8 cellular contexts compared by ENCODE assay signal in the genomic region with DNA sequence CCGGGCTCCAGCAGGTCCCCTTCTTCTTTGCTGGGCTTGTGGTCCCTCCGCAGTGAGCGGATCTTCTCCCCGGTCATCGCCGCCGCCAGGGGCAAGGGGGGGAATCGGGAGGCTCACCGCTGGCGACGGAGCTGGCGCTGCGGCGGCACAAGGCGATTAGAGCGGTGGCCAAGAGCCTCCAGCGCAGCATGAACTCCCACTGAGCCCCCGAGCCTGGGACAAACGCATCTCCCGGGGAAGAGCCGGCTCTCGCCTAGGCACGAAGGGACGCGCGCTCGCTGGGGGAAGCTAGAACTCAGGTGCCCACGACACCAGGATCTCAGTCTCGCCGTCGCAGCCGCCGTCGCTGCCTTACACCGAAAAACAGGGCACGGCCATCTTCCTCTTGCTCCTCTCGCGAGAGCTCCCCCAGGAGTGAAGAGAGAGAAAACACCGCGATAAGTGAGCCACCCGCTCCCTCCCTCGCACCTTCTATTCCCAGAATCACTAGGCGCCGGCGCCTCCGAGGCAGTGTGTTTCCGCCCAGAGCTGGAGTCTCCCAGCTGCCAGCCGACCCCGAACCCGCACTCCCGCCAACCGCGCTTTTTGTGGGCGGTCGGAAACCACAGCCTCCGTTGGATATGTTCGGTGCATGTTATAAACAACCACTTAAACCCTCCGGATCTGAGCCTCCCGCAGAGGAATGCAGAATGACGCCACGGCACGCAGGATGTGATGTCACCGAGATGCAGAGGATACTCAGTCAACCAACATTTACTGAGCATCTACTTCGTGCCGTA. TPM values are rescaled to one million over a fixed set of nuclear protein-coding genes. Genes with fewer than 3 reads are reported as not detected.
DNase-seq lines count a peak whose midpoint lies in the region; TF ChIP-seq lines count a peak whose summit lies in the region.

A gene with protein sequence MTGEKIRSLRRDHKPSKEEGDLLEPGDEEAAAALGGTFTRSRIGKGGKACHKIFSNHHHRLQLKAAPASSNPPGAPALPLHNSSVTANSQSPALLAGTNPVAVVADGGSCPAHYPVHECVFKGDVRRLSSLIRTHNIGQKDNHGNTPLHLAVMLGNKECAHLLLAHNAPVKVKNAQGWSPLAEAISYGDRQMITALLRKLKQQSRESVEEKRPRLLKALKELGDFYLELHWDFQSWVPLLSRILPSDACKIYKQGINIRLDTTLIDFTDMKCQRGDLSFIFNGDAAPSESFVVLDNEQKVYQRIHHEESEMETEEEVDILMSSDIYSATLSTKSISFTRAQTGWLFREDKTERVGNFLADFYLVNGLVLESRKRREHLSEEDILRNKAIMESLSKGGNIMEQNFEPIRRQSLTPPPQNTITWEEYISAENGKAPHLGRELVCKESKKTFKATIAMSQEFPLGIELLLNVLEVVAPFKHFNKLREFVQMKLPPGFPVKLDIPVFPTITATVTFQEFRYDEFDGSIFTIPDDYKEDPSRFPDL (minus strand): TSS at position 391 of the 779 bp plus-strand sequence. CDS start 314 bp downstream, at position 77.

- peak within 1 kb of the TSS; percentile 81 for H3K27ac ChIP-seq in SK-N-MC
- H3K27ac ChIP-seq in suprapubic skin: peak within 1 kb of the TSS; percentile 93

- TF ChIP-seq CTCF in HFFc6 (IDR thresholded peaks at IDR 0.05) (peak; percentile 32; the same call in 1 of the 2 replicates), NB4 (IDR thresholded peaks at IDR 0.05; ENCODE audit: low read depth, low read length) (no peak), suprapubic skin (IDR thresholded peaks at IDR 0.05) (no peak)

- H3K27ac Mint-ChIP-seq in HFFc6: peak within 1 kb of the TSS; percentile 94

- H3K4me1 ChIP-seq in suprapubic skin: peaks cover 46% of the 10 kb centered on the region

- H3K4me3 Mint-ChIP-seq in HFFc6: peak within 1 kb of the TSS; percentile 95

- peaks cover 9% of the 10 kb centered on the region for H3K9me3 Mint-ChIP-seq in HFFc6

- peak; percentile 95 for DNase-seq in GM04504 (ENCODE audit: low read depth)
- DNase-seq in HFFc6: peak; percentile 93
- peak; percentile 95 for DNase-seq in NB4 (ENCODE audit: low read depth)
- peak; percentile 81 for DNase-seq in SK-N-MC (ENCODE audit: low read depth, low spot score)
- peak; percentile 90 for DNase-seq in activated naive CD4-positive, alpha-beta T cell treated with anti-CD3 and anti-CD28 coated beads, Interleukin-2, amount 50 U/mL, for 16 hours
- DNase-seq in globus pallidus (ENCODE audit: low spot score): peak; percentile 92
- peak; percentile 53 to 95 (median 86) for DNase-seq in nucleus accumbens (lab: John Stamatoyannopoulos, UW)
- peak; percentile 95 to 96 for DNase-seq in suprapubic skin (ENCODE audit: low spot score in 2 of 2)

- TF ChIP-seq EP300 in suprapubic skin (IDR thresholded peaks at IDR 0.05): no peak

- H3K9ac ChIP-seq in SK-N-MC (ENCODE audit: insufficient read length): peak within 1 kb of the TSS; percentile 93

- peak; percentile 90 for TF ChIP-seq POLR2A in NB4 (IDR thresholded peaks at IDR 0.05; ENCODE audit: extremely low read depth, insufficient read length)
- peak in 1 of 2 donors; percentile 78 for TF ChIP-seq POLR2A in suprapubic skin (IDR thresholded peaks at IDR 0.05)

- no peaks in the 10 kb centered on the region for H3K9me3 ChIP-seq in SK-N-MC (ENCODE audit: low read depth, low read length)
- H3K9me3 ChIP-seq in suprapubic skin: no peaks in the 10 kb centered on the region

- peaks cover 2% of the 10 kb centered on the region for H3K27me3 Mint-ChIP-seq in HFFc6 (ENCODE audit: insufficient read depth)

- H3K36me3 ChIP-seq in SK-N-MC (ENCODE audit: insufficient read depth, low read length): peaks cover 14% of the 10 kb centered on the region; the same call in 1 of the 2 replicates
- no peaks in the 10 kb centered on the region for H3K36me3 ChIP-seq in suprapubic skin

- H3K4me3 ChIP-seq in NB4 (ENCODE audit: low read depth, low read length) (peak within 1 kb of the TSS; percentile 84), SK-N-MC (peak within 1 kb of the TSS; percentile 79), suprapubic skin (peak within 1 kb of the TSS; percentile 78)

- H3K4me1 Mint-ChIP-seq in HFFc6 (ENCODE audit: low read depth): peaks cover 33% of the 10 kb centered on the region

- peaks cover 27% of the 10 kb centered on the region for H3K36me3 Mint-ChIP-seq in HFFc6 (ENCODE audit: low read depth)

- no peaks in the 10 kb centered on the region for H3K27me3 ChIP-seq in suprapubic skin

- 2% methylated on average over 11 of the region's 65 CpGs for WGBS in suprapubic skin

RNA-seq across cellular contexts. Expression of the gene that starts here (rescaled TPM):
- total RNA-seq in HFFc6 (2021; fragmentation: NEBNext Ultra II Directional; extraction: Animal tissue kit (Norgen Biotek cat#: 25700)): 10 to 100 TPM; 16.1 to 19.8 (median 19.1) TPM
- total RNA-seq in suprapubic skin: 10 to 100 TPM; 21.5 to 36.2 (median 25.7) TPM

Comparison
In these comparisons a context has a peak if more than half of its experiments do, and no peak if none do; other contexts are left out.
1. Peak in every context shown above with its lines: DNase-seq, H3K4me3 ChIP-seq and H3K27ac ChIP-seq.